In genomic region chr11:64249038-64249437, GRCh38 we compare ENCODE assay signal across 22 cellular contexts. TPM values are rescaled to one million over a fixed set of nuclear protein-coding genes. Genes with fewer than 3 reads are reported as not detected.
DNase-seq lines count a peak whose midpoint lies in the region; ATAC-seq, FAIRE-seq and TF ChIP-seq lines count a peak whose summit lies in the region.
"Had no signal": no experiment of that assay in that cellular context is flagged by ENCODE, and none has a peak within 500 bp of the region (broad histone marks: within the 10 kb centered on the region; RNA-seq: fewer than 3 reads in every experiment).

No MANE protein-coding gene starts in this region.

- H3K4ac ChIP-seq in H1 (replicated peaks; ENCODE audit: insufficient read length, low read depth, low read length), result peak overlapping the region; percentile 10

- H2BK20ac ChIP-seq in H1 (ENCODE audit: low read length), result peak overlapping the region; percentile 88

- H3K4me3 ChIP-seq in GM23338 (peak overlapping the region; percentile 100; the same call in 1 of the 2 replicates), OCI-LY7 (ENCODE audit: low read depth, low read length, poor library complexity, severe bottlenecking) (no peak overlapping the region), H1 (ENCODE audit: extremely low read depth in 1 of 4, insufficient read depth in 2 of 4, low read depth in 3 of 4, low read length in 4 of 4) (peak overlapping the region in 2 of 4 experiments; percentile 5 to 63; a peak in 2 of 8 replicates)
- H3K4me3 ChIP-seq: colonic mucosa, gastroesophageal sphincter, ovary, spleen, thoracic aorta had no signal

- peak overlapping the region; percentile 94 for H3K27ac Mint-ChIP-seq in GM23338
- peak overlapping the region in 1 of 3 experiments; percentile 41 for H3K27ac Mint-ChIP-seq in nephron
- no peak overlapping the region for H3K27ac Mint-ChIP-seq in activated naive CD4-positive, alpha-beta T cell treated with anti-CD3 and anti-CD28 coated beads, Interleukin-2, amount 50 U/mL, for 72 hours
- H3K27ac Mint-ChIP-seq: memory B cell had no signal

- POLR2A ChIA-PET in OCI-LY7 (lab: Charles Lee), result no interaction called here
- POLR2A ChIA-PET in H1 (lab: Charles Lee; ENCODE audit: partially characterized antibody), result interaction anchor here (0.7 to 13.1 kb wide), 13 partner anchors 6 to 69 kb away, joined by 3 to 352 read pairs (median 7); partner anchors contain the start of genes DNAJC4, ESRRA, FKBP2 and KCNK4

- peak overlapping the region; percentile 1 for H3K56ac ChIP-seq in H1 (replicated peaks; ENCODE audit: insufficient read length, low read depth, low read length)

- H2BK12ac ChIP-seq in H1 (ENCODE audit: low read depth, low read length), result peak overlapping the region; percentile 82; the same call in 1 of the 2 replicates

- H3K4me1 ChIP-seq in GM23338 (ENCODE audit: insufficient read depth) (peaks cover 34% of the 10 kb centered on the region), OCI-LY7 (ENCODE audit: insufficient read depth, low read length, poor library complexity, severe bottlenecking) (peaks cover 64% of the 10 kb centered on the region), H1 (replicated peaks in 1 of 4; ENCODE audit: control insufficient read depth in 3 of 4, insufficient read depth in 4 of 4, low read length in 3 of 4) (peaks cover 0 to 47% (median 35%) of the 10 kb centered on the region in 4 experiments; a peak in 6 of 7 replicates)

- H3K18ac ChIP-seq in H1 (ENCODE audit: extremely low read depth, low read length), result peak overlapping the region; percentile 20

- H3K9me3 Mint-ChIP-seq in GM23338, result no peaks in the 10 kb centered on the region
- H3K9me3 Mint-ChIP-seq in nephron, result no peaks in the 10 kb centered on the region
- H3K9me3 Mint-ChIP-seq in activated naive CD4-positive, alpha-beta T cell treated with anti-CD3 and anti-CD28 coated beads, Interleukin-2, amount 50 U/mL, for 72 hours, result no peaks in the 10 kb centered on the region
- H3K9me3 Mint-ChIP-seq: memory B cell had no signal

- H3K9me2 ChIP-seq in GM23338 (ENCODE audit: insufficient read depth), result no peaks in the 10 kb centered on the region
- H3K9me2 ChIP-seq in OCI-LY7 (ENCODE audit: insufficient read depth, low read length), result no peaks in the 10 kb centered on the region

- TF ChIP-seq CTCF in GM23338 (conservative IDR thresholded peaks at IDR 0.05; ENCODE audit: low read depth in 2 of 2) (no peak), OCI-LY7 (conservative IDR thresholded peaks at IDR 0.05; ENCODE audit: low read length) (no peak), H1 (IDR thresholded peaks at IDR 0.05; ENCODE audit: control extremely low read depth in 1 of 3, insufficient read depth in 1 of 3, low read depth in 1 of 3, low read length in 3 of 3) (no peak), nephron (IDR thresholded peaks at IDR 0.05; ENCODE audit: unreplicated experiment in 3 of 3) (no peak)

- H4K20me1 ChIP-seq in GM23338 (replicated peaks; ENCODE audit: insufficient read depth), result no peaks in the 10 kb centered on the region; the same call in none of the 2 replicates
- H4K20me1 ChIP-seq in OCI-LY7 (ENCODE audit: insufficient read depth, low read length), result no peaks in the 10 kb centered on the region
- H4K20me1 ChIP-seq in H1 (replicated peaks in 1 of 2; ENCODE audit: control insufficient read depth in 1 of 2, insufficient read depth in 2 of 2, low read length in 2 of 2), result peaks cover 6 to 15% of the 10 kb centered on the region in 2 experiments

- peak overlapping the region; percentile 96 for H3K27ac ChIP-seq in GM23338 (ENCODE audit: low read depth)
- no peak overlapping the region for H3K27ac ChIP-seq in OCI-LY7 (ENCODE audit: low read depth, low read length, poor library complexity, severe bottlenecking)
- H3K27ac ChIP-seq in H1 (ENCODE audit: low read depth, low read length), result peak overlapping the region; percentile 69; the same call in 1 of the 2 replicates
- H3K27ac ChIP-seq: colonic mucosa, ovary, spleen, thoracic aorta had no signal

- no peak overlapping the region for H3K23ac ChIP-seq in H1 (ENCODE audit: insufficient read length)

- no peak overlapping the region for H4K8ac ChIP-seq in H1 (ENCODE audit: extremely low read depth, insufficient read depth, low read length)

- TF ChIP-seq POLR2A in H1 (IDR thresholded peaks at IDR 0.05; ENCODE audit: control extremely low read depth in 1 of 2, low read depth in 2 of 2, low read length in 2 of 2), result no peak

- H3K4me3 Mint-ChIP-seq in GM23338 (peak overlapping the region; percentile 88), nephron (peak overlapping the region; percentile 55 to 93 (median 89))

- peak overlapping the region; percentile 14 for H4K5ac ChIP-seq in H1 (ENCODE audit: insufficient read length, low read depth, low read length)

- H3K36me3 Mint-ChIP-seq in GM23338 (ENCODE audit: low read depth) (peaks cover 7% of the 10 kb centered on the region), nephron (ENCODE audit: low read depth) (peaks cover 3% of the 10 kb centered on the region)
- H3K36me3 Mint-ChIP-seq in activated naive CD4-positive, alpha-beta T cell treated with anti-CD3 and anti-CD28 coated beads, Interleukin-2, amount 50 U/mL, for 72 hours, result peaks cover 6% of the 10 kb centered on the region in 2 donors
- H3K36me3 Mint-ChIP-seq: memory B cell had no signal

- H2AK5ac ChIP-seq in H1 (ENCODE audit: low read depth, low read length), result peak overlapping the region; percentile 18; the same call in 1 of the 2 replicates

- peak overlapping the region; percentile 88; the same call in 1 of the 2 replicates for H2BK5ac ChIP-seq in H1 (ENCODE audit: low read depth, low read length)

- ATAC-seq in GM23338 (no peak), GM18870 (IDR thresholded peaks at IDR 0.05; ENCODE audit: unreplicated experiment) (no peak)
- no peak for ATAC-seq in activated naive CD4-positive, alpha-beta T cell treated with anti-CD3 and anti-CD28 coated beads, Interleukin-2, amount 50 U/mL, for 72 hours
- ATAC-seq: gastroesophageal sphincter, PC-3 had no signal

- no TSS peak for BruUV-seq in OCI-LY7 (replicated peaks; lab: Mats Ljungman, UMichigan)

- H3K4me2 ChIP-seq in GM23338 (peak overlapping the region; percentile 100), OCI-LY7 (ENCODE audit: low read length) (peak overlapping the region; percentile 24; the same call in 1 of the 2 replicates), H1 (ENCODE audit: insufficient read depth in 1 of 2, low read depth in 2 of 2, low read length in 2 of 2) (peak overlapping the region; percentile 73 to 99)

- H3K9me3 ChIP-seq in OCI-LY7 (ENCODE audit: low read length), result no peaks in the 10 kb centered on the region
- no peaks in the 10 kb centered on the region for H3K9me3 ChIP-seq in H1 (ENCODE audit: insufficient read depth in 2 of 2, low read depth in 1 of 2, low read length in 1 of 2)
- H3K9me3 ChIP-seq: colonic mucosa, gastroesophageal sphincter, ovary, spleen, thoracic aorta had no signal

- peaks cover 33% of the 10 kb centered on the region for H3K79me2 ChIP-seq in GM23338 (replicated peaks; ENCODE audit: insufficient read depth)
- H3K79me2 ChIP-seq in OCI-LY7 (ENCODE audit: insufficient read depth, low read depth, low read length), result peaks cover 17% of the 10 kb centered on the region
- peaks cover 6 to 37% of the 10 kb centered on the region in 2 experiments; a peak in 3 of 4 replicates for H3K79me2 ChIP-seq in H1 (ENCODE audit: control insufficient read depth in 1 of 2, insufficient read depth in 2 of 2, low read length in 2 of 2)

- peaks cover 20% of the 10 kb centered on the region for H3K23me2 ChIP-seq in H1 (ENCODE audit: low read depth, low read length)

- H3K27me3 Mint-ChIP-seq in GM23338 (ENCODE audit: insufficient read depth, low read depth, poor library complexity), result peaks cover 34% of the 10 kb centered on the region
- H3K27me3 Mint-ChIP-seq in nephron (ENCODE audit: low read depth), result no peaks in the 10 kb centered on the region
- H3K27me3 Mint-ChIP-seq: memory B cell had no signal

- 85% methylated on average over 4 of the region's 4 CpGs; no CpG with 5 or more reads in 1 of the 2 experiments for WGBS in H1 (ENCODE audit: extremely low coverage in 1 of 2, insufficient coverage in 1 of 2, insufficient read length in 1 of 2, insufficient replicate concordance in 2 of 2, low coverage in 1 of 2, low lambda C conversion rate in 2 of 2, missing lambda C conversion rate in 1 of 2), 2 experiments

- H2BK120ac ChIP-seq in H1 (replicated peaks; ENCODE audit: low read depth, low read length), result peak overlapping the region; percentile 1

- no peak overlapping the region for H3K14ac ChIP-seq in H1 (ENCODE audit: insufficient read length)

- H3F3A ChIP-seq in GM23338 (replicated peaks; ENCODE audit: low read depth), result peaks cover 38% of the 10 kb centered on the region

- peak overlapping the region; percentile 59 for H4K91ac ChIP-seq in H1 (replicated peaks; ENCODE audit: insufficient read length, low read length)

- DNase-seq in GM23338 (ENCODE audit: low spot score), result no peak
- no peak for DNase-seq in OCI-LY7 (ENCODE audit: low spot score)
- peak in 1 of 2 experiments; percentile 58 for DNase-seq in H1 (ENCODE audit: low read depth in 1 of 2, low spot score in 2 of 2)
- no peak for DNase-seq in A172 (ENCODE audit: low spot score)
- DNase-seq in activated naive CD4-positive, alpha-beta T cell treated with anti-CD3 and anti-CD28 coated beads, Interleukin-2, amount 50 U/mL, for 72 hours (ENCODE audit: low spot score in 2 of 2), result no peak
- DNase-seq: activated gamma-delta T cell; colonic mucosa; EL; HCEC 1CT; NCI-H187; ovary; PC-3; spleen; stimulated activated CD4-positive, alpha-beta T cell treated with anti-CD3 and anti-CD28 coated beads, Interleukin-4, amount 100 ng/mL, for 1 hour; stimulated activated naive CD4-positive, alpha-beta T cell treated with Interleukin-2 at 50 U/mL for 16 hours; T-helper 1 cell had no signal

- no peak for TF ChIP-seq EP300 in H1 (IDR thresholded peaks at IDR 0.05; ENCODE audit: borderline replicate concordance in 1 of 2, low read depth in 2 of 2, low read length in 2 of 2)

- FAIRE-seq in H1 (lab: Jason Lieb, UNC), result no peak
- FAIRE-seq: bronchial epithelial cell had no signal

- H3K27me3 ChIP-seq in GM23338 (ENCODE audit: insufficient read depth), result no peaks in the 10 kb centered on the region
- H3K27me3 ChIP-seq in H1 (replicated peaks in 1 of 4; ENCODE audit: control insufficient read depth in 3 of 4, extremely low read depth in 1 of 4, insufficient read depth in 3 of 4, low read length in 3 of 4), result no peaks in the 10 kb centered on the region
- H3K27me3 ChIP-seq: colonic mucosa, gastroesophageal sphincter, ovary, spleen had no signal

- H2BK15ac ChIP-seq in H1 (ENCODE audit: low read length), result peak overlapping the region; percentile 97

- H3K79me1 ChIP-seq in H1 (ENCODE audit: low read depth, low read length), result peaks cover 9% of the 10 kb centered on the region

- no peak overlapping the region for H3K9ac ChIP-seq in H1 (replicated peaks in 1 of 4; ENCODE audit: extremely low read depth in 1 of 4, low read depth in 3 of 4, low read length in 3 of 4)

- TF ChIP-seq RAD21 in H1 (IDR thresholded peaks at IDR 0.05 in 1 of 2, conservative IDR thresholded peaks at IDR 0.05 in 1 of 2; ENCODE audit: low read depth in 2 of 2, low read length in 2 of 2), result no peak

- peaks cover 40% of the 10 kb centered on the region for H3K4me1 Mint-ChIP-seq in GM23338
- peaks cover 19% of the 10 kb centered on the region for H3K4me1 Mint-ChIP-seq in nephron

- H3K36me3 ChIP-seq in GM23338 (ENCODE audit: insufficient read depth), result no peaks in the 10 kb centered on the region
- peaks cover 12% of the 10 kb centered on the region for H3K36me3 ChIP-seq in OCI-LY7 (ENCODE audit: insufficient read depth, low read length)
- H3K36me3 ChIP-seq in H1 (ENCODE audit: control insufficient read depth in 2 of 4, insufficient read depth in 4 of 4, low read length in 3 of 4), result peaks cover 0 to 8% (median 1%) of the 10 kb centered on the region in 4 experiments; a peak in 3 of 8 replicates
- H3K36me3 ChIP-seq: colonic mucosa, ovary had no signal

- CTCF ChIA-PET in OCI-LY7 (lab: Charles Lee; ENCODE audit: unreplicated experiment), result interaction anchor here (0.8 kb wide), 1 partner anchor 9 kb away, joined by 3 read pairs; no protein-coding TSS in a partner anchor
- CTCF ChIA-PET in H1 (lab: Charles Lee; ENCODE audit: partially characterized antibody), result interaction anchor here (0.5 to 10.0 kb wide), 10 partner anchors 12 to 104 kb away, joined by 3 to 102 read pairs (median 6); partner anchors contain the start of genes CATSPERZ, ESRRA and FERMT3

- intact Hi-C loops in OCI-LY7 (cut with micrococcal nuclease; ENCODE audit: unreplicated experiment), result no loop called here

- H2AFZ ChIP-seq in GM23338 (no peak overlapping the region), OCI-LY7 (ENCODE audit: low read length) (no peak overlapping the region), H1 (ENCODE audit: low read length) (no peak overlapping the region)

RNA-seq across cellular contexts. Expression of gene PLCB3, which starts 2.3 kb away (rescaled TPM):
- total RNA-seq in GM23338 (2014; rRNA removed; shearing (Covaris generic)), result 89.8 and 103 TPM in 2 replicates
- 28.1 and 30.9 TPM in 2 replicates for polyA plus RNA-seq in GM23338 (2016; fragmentation: Nextera tagmentation; extraction: Ambion mirVana)
- 7.6 and 8.6 TPM in 2 replicates for total RNA-seq in OCI-LY7 (2014; rRNA removed; shearing (Covaris generic))
- total RNA-seq in OCI-LY7 (2022), result 10.3 and 12.4 TPM in 2 replicates
- total RNA-seq in H1 (2021; fragmentation: NEBNext Ultra II Directional; extraction: Animal tissue kit (Norgen Biotek cat#: 25700)), result 104 TPM in 2 replicates
- polyA plus RNA-seq in H1 (2011; rRNA removed), result 47.2 and 70.6 TPM in 2 replicates
- polyA plus RNA-seq in H1 (2011; cell fraction: cytosol; rRNA removed), result 48.7 TPM
- 134 TPM for polyA plus RNA-seq in H1 (2011; cell fraction: nucleus; rRNA removed)
- 50.8 to 85.0 TPM (median 76.3 TPM) in 4 replicates for polyA plus RNA-seq in H1 (2012, experiment 1 of 2)
- polyA plus RNA-seq in H1 (2012, experiment 2 of 2), result 54.3 TPM
- polyA plus RNA-seq in H1 (2013, experiment 1 of 2), result 54.2 TPM
- polyA plus RNA-seq in H1 (2013, experiment 2 of 2), result 53.1 TPM
- 51.4 and 51.5 TPM in 2 replicates for polyA minus RNA-seq in H1 (2011; rRNA and poly(A)+ RNA removed)
- 50.2 TPM for polyA minus RNA-seq in H1 (2011; cell fraction: cytosol; rRNA and poly(A)+ RNA removed)
- 42.7 TPM for polyA minus RNA-seq in H1 (2011; cell fraction: nucleus; rRNA and poly(A)+ RNA removed)
- total RNA-seq in A172 (2014; rRNA removed; shearing (Covaris generic)), result 51.0 and 64.8 TPM in 2 replicates
- total RNA-seq in activated naive CD4-positive, alpha-beta T cell treated with anti-CD3 and anti-CD28 coated beads, Interleukin-2, amount 50 U/mL, for 72 hours, result 10 to 100 TPM; 10.4 to 13.7 TPM

RNA-seq across cellular contexts. Expression of gene PPP1R14B, which starts 2.3 kb away (rescaled TPM):
- 283 and 315 TPM in 2 replicates for total RNA-seq in GM23338 (2014; rRNA removed; shearing (Covaris generic))
- polyA plus RNA-seq in GM23338 (2016; fragmentation: Nextera tagmentation; extraction: Ambion mirVana), result 250 and 418 TPM in 2 replicates
- 198 and 219 TPM in 2 replicates for total RNA-seq in OCI-LY7 (2014; rRNA removed; shearing (Covaris generic))
- 207 and 223 TPM in 2 replicates for total RNA-seq in OCI-LY7 (2022)
- total RNA-seq in H1 (2021; fragmentation: NEBNext Ultra II Directional; extraction: Animal tissue kit (Norgen Biotek cat#: 25700)), result 418 and 419 TPM in 2 replicates
- 265 and 351 TPM in 2 replicates for polyA plus RNA-seq in H1 (2011; rRNA removed)
- polyA plus RNA-seq in H1 (2011; cell fraction: cytosol; rRNA removed), result 355 TPM
- polyA plus RNA-seq in H1 (2011; cell fraction: nucleus; rRNA removed), result 372 TPM
- polyA plus RNA-seq in H1 (2012, experiment 1 of 2), result 364 to 529 TPM (median 400 TPM) in 4 replicates
- polyA plus RNA-seq in H1 (2012, experiment 2 of 2), result 509 TPM
- 524 TPM for polyA plus RNA-seq in H1 (2013, experiment 1 of 2)
- 516 TPM for polyA plus RNA-seq in H1 (2013, experiment 2 of 2)
- 47.0 and 71.7 TPM in 2 replicates for polyA minus RNA-seq in H1 (2011; rRNA and poly(A)+ RNA removed)
- polyA minus RNA-seq in H1 (2011; cell fraction: cytosol; rRNA and poly(A)+ RNA removed), result 102 TPM
- polyA minus RNA-seq in H1 (2011; cell fraction: nucleus; rRNA and poly(A)+ RNA removed), result 71.7 TPM
- 455 and 478 TPM in 2 replicates for total RNA-seq in A172 (2014; rRNA removed; shearing (Covaris generic))
- total RNA-seq in activated naive CD4-positive, alpha-beta T cell treated with anti-CD3 and anti-CD28 coated beads, Interleukin-2, amount 50 U/mL, for 72 hours, result 100 to 1,000 TPM; 177 to 262 TPM

RNA-seq across cellular contexts. Expression of gene FKBP2, which starts 8.1 kb away (rescaled TPM):
- total RNA-seq in GM23338 (2014; rRNA removed; shearing (Covaris generic)), result 31.4 and 35.0 TPM in 2 replicates
- polyA plus RNA-seq in GM23338 (2016; fragmentation: Nextera tagmentation; extraction: Ambion mirVana) (201 and 221 TPM in 2 replicates), H1 (2011; rRNA removed) (52.5 and 67.3 TPM in 2 replicates)
- total RNA-seq in OCI-LY7 (2014; rRNA removed; shearing (Covaris generic)), result 57.3 and 70.6 TPM in 2 replicates
- total RNA-seq in OCI-LY7 (2022), result 39.7 and 45.5 TPM in 2 replicates
- 41.7 and 43.2 TPM in 2 replicates for total RNA-seq in H1 (2021; fragmentation: NEBNext Ultra II Directional; extraction: Animal tissue kit (Norgen Biotek cat#: 25700))
- polyA plus RNA-seq in H1 (2011; cell fraction: cytosol; rRNA removed), result 68.9 TPM
- 41.9 TPM for polyA plus RNA-seq in H1 (2011; cell fraction: nucleus; rRNA removed)
- 82.9 to 116 TPM (median 94.9 TPM) in 4 replicates for polyA plus RNA-seq in H1 (2012, experiment 1 of 2)
- 63.5 TPM for polyA plus RNA-seq in H1 (2012, experiment 2 of 2)
- 59.3 TPM for polyA plus RNA-seq in H1 (2013, experiment 1 of 2)
- polyA plus RNA-seq in H1 (2013, experiment 2 of 2), result 69.6 TPM
- 10.7 and 10.8 TPM in 2 replicates for polyA minus RNA-seq in H1 (2011; rRNA and poly(A)+ RNA removed)
- polyA minus RNA-seq in H1 (2011; cell fraction: cytosol; rRNA and poly(A)+ RNA removed), result 26.5 TPM
- 14.5 TPM for polyA minus RNA-seq in H1 (2011; cell fraction: nucleus; rRNA and poly(A)+ RNA removed)
- total RNA-seq in A172 (2014; rRNA removed; shearing (Covaris generic)), result 40.5 and 55.9 TPM in 2 replicates
- total RNA-seq in activated naive CD4-positive, alpha-beta T cell treated with anti-CD3 and anti-CD28 coated beads, Interleukin-2, amount 50 U/mL, for 72 hours, result 10 to 100 TPM; 27.7 to 36.0 TPM

RNA-seq across cellular contexts. Expression of gene VEGFB, which starts 14.7 kb away (rescaled TPM):
- 24.2 and 25.8 TPM in 2 replicates for total RNA-seq in GM23338 (2014; rRNA removed; shearing (Covaris generic))
- polyA plus RNA-seq in GM23338 (2016; fragmentation: Nextera tagmentation; extraction: Ambion mirVana), result 20.8 and 24.6 TPM in 2 replicates
- 35.3 and 46.3 TPM in 2 replicates for total RNA-seq in OCI-LY7 (2014; rRNA removed; shearing (Covaris generic))
- total RNA-seq in OCI-LY7 (2022), result 59.6 and 60.8 TPM in 2 replicates
- 46.1 and 49.6 TPM in 2 replicates for total RNA-seq in H1 (2021; fragmentation: NEBNext Ultra II Directional; extraction: Animal tissue kit (Norgen Biotek cat#: 25700))
- 9.3 and 11.4 TPM in 2 replicates for polyA plus RNA-seq in H1 (2011; rRNA removed)
- 8.7 TPM for polyA plus RNA-seq in H1 (2011; cell fraction: cytosol; rRNA removed)
- 14.7 TPM for polyA plus RNA-seq in H1 (2011; cell fraction: nucleus; rRNA removed)
- 43.8 to 51.1 TPM (median 49.1 TPM) in 4 replicates for polyA plus RNA-seq in H1 (2012, experiment 1 of 2)
- 70.8 TPM for polyA plus RNA-seq in H1 (2012, experiment 2 of 2)
- polyA plus RNA-seq in H1 (2013, experiment 1 of 2), result 32.6 TPM
- 31.8 TPM for polyA plus RNA-seq in H1 (2013, experiment 2 of 2)
- polyA minus RNA-seq in H1 (2011; rRNA and poly(A)+ RNA removed), result 2.2 and 6.1 TPM in 2 replicates
- 9.4 TPM for polyA minus RNA-seq in H1 (2011; cell fraction: cytosol; rRNA and poly(A)+ RNA removed)
- 6.5 TPM for polyA minus RNA-seq in H1 (2011; cell fraction: nucleus; rRNA and poly(A)+ RNA removed)
- total RNA-seq in A172 (2014; rRNA removed; shearing (Covaris generic)), result 24.4 and 33.0 TPM in 2 replicates
- 100 to 1,000 TPM in 1 of 2 donors, 10 to 100 TPM in 1; 57.6 to 119 TPM for total RNA-seq in activated naive CD4-positive, alpha-beta T cell treated with anti-CD3 and anti-CD28 coated beads, Interleukin-2, amount 50 U/mL, for 72 hours

RNA-seq across cellular contexts. Expression of gene DNAJC4, which starts 18.7 kb away (rescaled TPM):
- 7.7 and 10.5 TPM in 2 replicates for total RNA-seq in GM23338 (2014; rRNA removed; shearing (Covaris generic))
- polyA plus RNA-seq in GM23338 (2016; fragmentation: Nextera tagmentation; extraction: Ambion mirVana) (31.0 and 34.4 TPM in 2 replicates), H1 (2011; rRNA removed) (31.0 and 34.0 TPM in 2 replicates)
- 14.1 and 19.2 TPM in 2 replicates for total RNA-seq in OCI-LY7 (2014; rRNA removed; shearing (Covaris generic))
- 42.4 and 56.0 TPM in 2 replicates for total RNA-seq in OCI-LY7 (2022)
- 14.6 and 17.8 TPM in 2 replicates for total RNA-seq in H1 (2021; fragmentation: NEBNext Ultra II Directional; extraction: Animal tissue kit (Norgen Biotek cat#: 25700))
- polyA plus RNA-seq in H1 (2011; cell fraction: cytosol; rRNA removed), result 25.0 TPM
- 66.8 TPM for polyA plus RNA-seq in H1 (2011; cell fraction: nucleus; rRNA removed)
- 25.2 to 30.5 TPM (median 27.3 TPM) in 4 replicates for polyA plus RNA-seq in H1 (2012, experiment 1 of 2)
- 22.9 TPM for polyA plus RNA-seq in H1 (2012, experiment 2 of 2)
- polyA plus RNA-seq in H1 (2013, experiment 1 of 2), result 25.9 TPM
- polyA plus RNA-seq in H1 (2013, experiment 2 of 2), result 23.8 TPM
- 8.7 and 13.7 TPM in 2 replicates for polyA minus RNA-seq in H1 (2011; rRNA and poly(A)+ RNA removed)
- polyA minus RNA-seq in H1 (2011; cell fraction: cytosol; rRNA and poly(A)+ RNA removed), result 10.3 TPM
- 7.9 TPM for polyA minus RNA-seq in H1 (2011; cell fraction: nucleus; rRNA and poly(A)+ RNA removed)
- total RNA-seq in A172 (2014; rRNA removed; shearing (Covaris generic)), result 3.0 and 12.0 TPM in 2 replicates
- total RNA-seq in activated naive CD4-positive, alpha-beta T cell treated with anti-CD3 and anti-CD28 coated beads, Interleukin-2, amount 50 U/mL, for 72 hours, result 10 to 100 TPM; 26.7 to 48.7 TPM

Comparison
In these comparisons a context has a peak if more than half of its experiments do, and no peak if none do; other contexts are left out.
1. H3K4me2 ChIP-seq: peak in every context shown above with its lines; median percentile 100 in GM23338; 86 in H1; 24 in OCI-LY7.